ENCODE assay signal across 1 cellular context in the genomic region with DNA sequence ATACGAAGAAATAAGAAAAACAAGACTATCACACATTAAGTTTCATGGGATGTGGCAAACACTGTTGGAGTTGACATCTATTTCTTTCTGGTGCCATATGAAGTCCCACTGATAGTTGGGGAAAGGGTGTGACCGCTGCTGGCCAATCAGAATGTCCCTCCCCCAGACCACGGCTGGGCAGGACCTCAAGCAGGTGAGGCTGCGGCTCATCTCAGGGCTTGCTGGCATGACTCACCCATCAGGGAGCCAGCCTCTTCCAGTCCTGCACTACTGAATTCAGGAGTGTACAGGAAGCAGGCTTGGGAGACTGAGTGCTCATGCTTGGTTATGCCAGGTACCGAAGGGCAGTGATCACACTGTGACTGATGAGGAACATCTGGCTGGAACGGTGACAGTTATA.
TF ChIP-seq lines count a peak whose summit lies in the region.

No MANE protein-coding gene starts in this region.

TF ChIP-seq in HCT116, 20 proteins besides CTCF, POLR2A, EP300 and RAD21 (continued from another document):
- TF ChIP-seq SIN3A (IDR thresholded peaks at IDR 0.05; ENCODE audit: low read depth), result no peak
- TF ChIP-seq, protein P1, sequence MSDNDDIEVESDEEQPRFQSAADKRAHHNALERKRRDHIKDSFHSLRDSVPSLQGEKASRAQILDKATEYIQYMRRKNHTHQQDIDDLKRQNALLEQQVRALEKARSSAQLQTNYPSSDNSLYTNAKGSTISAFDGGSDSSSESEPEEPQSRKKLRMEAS (IDR thresholded peaks at IDR 0.05), result 0 out of 2 replicates have a peak, but pooled peaks have one; percentile 22
- TF ChIP-seq ZFX (IDR thresholded peaks at IDR 0.05), result no peak
- TF ChIP-seq, protein P2, sequence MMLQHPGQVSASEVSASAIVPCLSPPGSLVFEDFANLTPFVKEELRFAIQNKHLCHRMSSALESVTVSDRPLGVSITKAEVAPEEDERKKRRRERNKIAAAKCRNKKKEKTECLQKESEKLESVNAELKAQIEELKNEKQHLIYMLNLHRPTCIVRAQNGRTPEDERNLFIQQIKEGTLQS (IDR thresholded peaks at IDR 0.05), result no peak
- TF ChIP-seq JUND (IDR thresholded peaks at IDR 0.05), result peak; percentile 26; the same call in 1 of the 2 replicates
- TF ChIP-seq YY1 (IDR thresholded peaks at IDR 0.05; ENCODE audit: extremely low read depth, insufficient replicate concordance, low read depth, low read length), result no peak
